ENCODE assay signal across 8 cellular contexts in the genomic region with DNA sequence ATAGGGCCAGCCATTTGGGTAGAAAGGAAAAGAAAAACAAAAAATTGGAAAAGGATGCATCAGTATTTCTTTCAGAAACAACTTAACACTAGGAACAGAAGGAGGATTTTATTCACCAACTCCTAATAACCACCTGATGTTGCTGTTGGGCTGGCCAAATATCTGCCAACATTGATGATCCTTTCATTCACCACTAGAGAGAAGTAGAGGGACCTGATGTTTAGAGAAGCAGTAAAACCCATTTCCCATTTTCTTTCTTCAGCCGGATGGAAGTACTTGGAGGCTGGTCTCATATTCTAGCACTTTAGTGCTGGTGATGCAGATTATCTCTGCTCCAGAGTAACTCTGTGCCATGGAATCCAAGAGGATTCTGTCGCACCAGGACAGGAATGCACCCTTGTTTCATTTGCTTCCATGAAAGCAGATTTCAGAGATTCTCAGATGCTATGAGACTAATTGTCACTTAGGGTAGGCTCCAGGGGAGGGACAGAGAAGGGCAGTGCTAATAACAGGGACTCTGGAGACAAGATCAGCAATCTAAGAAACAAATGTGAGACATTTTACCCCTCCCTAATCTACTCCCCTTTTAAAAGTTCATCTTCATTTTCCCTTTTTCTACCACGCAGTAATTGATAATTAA. TPM values are rescaled to one million over a fixed set of nuclear protein-coding genes. Genes with fewer than 3 reads are reported as not detected.
A peak's percentile ranks its signal among the peaks of the same experiment; 100 is the strongest.
DNase-seq lines count a peak whose midpoint lies in the region; ATAC-seq, FAIRE-seq and TF ChIP-seq lines count a peak whose summit lies in the region.

No MANE protein-coding gene starts in this region.

- FAIRE-seq in HepG2 (lab: Jason Lieb, UNC) = peak; percentile 8

- H3K4me3 ChIP-seq in HepG2 (replicated peaks in 1 of 3; ENCODE audit: insufficient read depth in 1 of 3, low read depth in 2 of 3, low read length in 3 of 3) = no peak overlapping the region; a peak in 1 of 6 replicates
- H3K4me3 ChIP-seq in sigmoid colon = no peak overlapping the region

- no peaks in the 10 kb centered on the region for H3K36me3 ChIP-seq in HepG2 (replicated peaks in 1 of 2; ENCODE audit: control insufficient read depth in 1 of 2, insufficient read depth in 2 of 2, low read length in 2 of 2)
- no peaks in the 10 kb centered on the region for H3K36me3 ChIP-seq in sigmoid colon

- no TSS peak for BruUV-seq in HepG2 (replicated peaks; lab: Mats Ljungman, UMichigan)

- TF ChIP-seq RAD21 in HepG2 (CRISPR knock-in tag; IDR thresholded peaks at IDR 0.05) = peak; percentile 54; the same call in 1 of the 2 replicates

- H3K4me3 Mint-ChIP-seq in HFFc6 = peak overlapping the region; percentile 37

- TF ChIP-seq POLR2A in HepG2 (IDR thresholded peaks at IDR 0.05; ENCODE audit: insufficient read depth in 1 of 2, low read depth in 2 of 2, low read length in 2 of 2) (no peak), sigmoid colon (IDR thresholded peaks at IDR 0.05) (no peak)

- peaks cover 29% of the 10 kb centered on the region for H3K4me1 Mint-ChIP-seq in HFFc6 (ENCODE audit: low read depth)

- DNase-seq in DMS 273 treated with DMSO at 0.1 percent for 48 hours (lab: John Stamatoyannopoulos, UW) = peak; percentile 70
- peak; percentile 73 for DNase-seq in HFFc6
- DNase-seq in NOMO-1 treated with DMSO at 0.1 percent for 48 hours (lab: John Stamatoyannopoulos, UW; ENCODE audit: unreplicated experiment) = peak; percentile 86
- peak; percentile 64 for DNase-seq in astrocyte of the hippocampus (ENCODE audit: low read depth, low spot score)
- peak; percentile 69 for DNase-seq in HepG2 (ENCODE audit: low spot score)
- DNase-seq in sigmoid colon = no peak
- no peak for DNase-seq in T-helper 9 cell

- WGBS in HepG2 (ENCODE audit: low lambda C conversion rate) = 42% methylated on average over 3 of the region's 3 CpGs
- 58 to 65% methylated on average over 3 of the region's 3 CpGs for WGBS in sigmoid colon, 2 donors

- peak overlapping the region; percentile 67 for H2AFZ ChIP-seq in HepG2 (ENCODE audit: low read length)

- no peaks in the 10 kb centered on the region; a peak in 1 of 5 replicates for H3K27me3 ChIP-seq in HepG2 (ENCODE audit: control insufficient read depth in 1 of 2, insufficient read depth in 2 of 2, low read length in 2 of 2)
- no peaks in the 10 kb centered on the region for H3K27me3 ChIP-seq in sigmoid colon

- POLR2A ChIA-PET in HepG2 (lab: Yijun Ruan, JAX) = no interaction called here

- CTCF ChIA-PET in HepG2 (lab: Yijun Ruan, JAX; ENCODE audit: low intra/inter-chr PET ratio, low total read pairs) = interaction anchor here (1.3 kb wide), 1 partner anchor 255 kb away, joined by 3 read pairs; no protein-coding TSS in a partner anchor

- H3K79me2 ChIP-seq in HepG2 (ENCODE audit: insufficient read depth, low read length) = peaks cover 12% of the 10 kb centered on the region

- peak; percentile 73 for TF ChIP-seq CTCF in HFFc6 (IDR thresholded peaks at IDR 0.05)
- peak; percentile 55 for TF ChIP-seq CTCF in HepG2 (CRISPR knock-in tag; IDR thresholded peaks at IDR 0.05)
- no peak for TF ChIP-seq CTCF in sigmoid colon (IDR thresholded peaks at IDR 0.05)

- in situ Hi-C loops in HepG2 (cut with HindIII; ENCODE audit: extremely low pct_ligation_motif_present, low pct_unique_long_range_greater_than_20kb) = loop anchor here (5.0 kb wide), 2 partner anchors 252 to 527 kb away; no protein-coding TSS in a partner anchor

- ATAC-seq in HepG2 = no peak
- ATAC-seq in GM18511 (IDR thresholded peaks at IDR 0.05; ENCODE audit: unreplicated experiment) = no peak

- peak overlapping the region; percentile 97 for H3K4me2 ChIP-seq in HepG2 (ENCODE audit: low read depth, low read length)

- H3K27ac ChIP-seq in HepG2 (ENCODE audit: extremely low read length, insufficient read depth, low read length) (no peak overlapping the region), sigmoid colon (no peak overlapping the region)

- peaks cover 4% of the 10 kb centered on the region for H3K27me3 Mint-ChIP-seq in HFFc6 (ENCODE audit: insufficient read depth)

- no peaks in the 10 kb centered on the region for H3K9me3 ChIP-seq in HepG2 (ENCODE audit: low read length)
- H3K9me3 ChIP-seq in sigmoid colon = no peaks in the 10 kb centered on the region

- peaks cover 11% of the 10 kb centered on the region for H3K36me3 Mint-ChIP-seq in HFFc6 (ENCODE audit: low read depth)

- TF ChIP-seq EP300 in HepG2 (IDR thresholded peaks at IDR 0.05; ENCODE audit: low read depth in 2 of 2, low read length in 2 of 2) (no peak), HepG2 (CRISPR knock-in tag; IDR thresholded peaks at IDR 0.05; ENCODE audit: borderline replicate concordance) (no peak), sigmoid colon (IDR thresholded peaks at IDR 0.05) (no peak)

- peaks cover 9% of the 10 kb centered on the region for H4K20me1 ChIP-seq in HepG2 (ENCODE audit: insufficient read depth, low read length)

- intact Hi-C loops in HepG2 (cut with micrococcal nuclease; ENCODE audit: unreplicated experiment) (loop anchor here (1.0 kb wide), 1 partner anchor 254 kb away; no protein-coding TSS in a partner anchor), sigmoid colon (cut with DNase I) (loop anchor here (5.0 kb wide), 1 partner anchor 527 kb away; no protein-coding TSS in a partner anchor)

- peaks cover 13% of the 10 kb centered on the region for H3K4me1 ChIP-seq in HepG2 (ENCODE audit: insufficient read depth, low read length)
- H3K4me1 ChIP-seq in sigmoid colon = peaks cover 2 to 9% (median 6%) of the 10 kb centered on the region in 4 donors

- H3K9ac ChIP-seq in HepG2 (ENCODE audit: insufficient read depth, low read depth, low read length) = no peak overlapping the region

- peak overlapping the region; percentile 20; the same call in 1 of the 2 replicates for H3K27ac Mint-ChIP-seq in HFFc6

- H3K9me3 Mint-ChIP-seq in HFFc6 = peaks cover 4% of the 10 kb centered on the region; the same call in 1 of the 2 replicates

RNA-seq across cellular contexts. Expression of a gene that starts 3.1 kb away (rescaled TPM):
- total RNA-seq in HFFc6 (2021; fragmentation: NEBNext Ultra II Directional; extraction: Animal tissue kit (Norgen Biotek cat#: 25700)) = under 1 TPM; 0.65 to 0.77 (median 0.73) TPM
- total RNA-seq in HepG2 (2016; rRNA removed; fragmentation: Illumina TruSeq; extraction: Trizol) (0.39 and 0.44 TPM in 2 replicates), sigmoid colon (under 1 TPM; 0.14 to 0.36 (median 0.30) TPM)
- 0.53 and 0.61 TPM in 2 replicates for total RNA-seq in HepG2 (2016; cell fraction: cytosol; rRNA removed; fragmentation: Illumina TruSeq; extraction: Trizol; ENCODE audit: low read depth)
- total RNA-seq in HepG2 (2016; cell fraction: insoluble cytoplasmic fraction; rRNA removed; fragmentation: Illumina TruSeq; extraction: Trizol) = 0.45 and 0.46 TPM in 2 replicates
- total RNA-seq in HepG2 (2016; cell fraction: membrane; rRNA removed; fragmentation: Illumina TruSeq; extraction: Trizol) = 0.68 and 0.76 TPM in 2 replicates
- 0.56 and 0.63 TPM in 2 replicates for total RNA-seq in HepG2 (2016; cell fraction: nucleus; rRNA removed; fragmentation: Illumina TruSeq; extraction: Trizol)
- polyA plus RNA-seq in HepG2 (2011; rRNA removed) (0.08 and 0.12 TPM in 2 replicates), sigmoid colon (under 1 TPM; 0.60 to 0.92 (median 0.76) TPM)
- 0.12 and 0.14 TPM in 2 replicates for polyA plus RNA-seq in HepG2 (2011; cell fraction: cytosol; rRNA removed)
- 0.19 and 0.23 TPM in 2 replicates for polyA plus RNA-seq in HepG2 (2011; cell fraction: nucleus; rRNA removed)
- 0.15 and 0.34 TPM in 2 replicates for polyA plus RNA-seq in HepG2 (2012)
- polyA plus RNA-seq in HepG2 (2016; cell fraction: cytosol; fragmentation: Illumina TruSeq; extraction: Trizol; ENCODE audit: low read depth) = 0.06 and 0.10 TPM in 2 replicates
- polyA plus RNA-seq in HepG2 (2016; cell fraction: insoluble cytoplasmic fraction; fragmentation: Illumina TruSeq; extraction: Trizol; ENCODE audit: low read depth) = 0.38 and 0.51 TPM in 2 replicates
- polyA plus RNA-seq in HepG2 (2016; cell fraction: membrane; fragmentation: Illumina TruSeq; extraction: Trizol; ENCODE audit: low read depth) = 0.28 and 0.29 TPM in 2 replicates
- 0.27 TPM in 2 replicates for polyA plus RNA-seq in HepG2 (2016; cell fraction: nucleus; fragmentation: Illumina TruSeq; extraction: Trizol; ENCODE audit: insufficient read depth, low read depth)
- polyA minus RNA-seq in HepG2 (2011; rRNA and poly(A)+ RNA removed; ENCODE audit: low replicate concordance) = 0.64 and 3.7 TPM in 2 replicates
- 0.20 and 0.35 TPM in 2 replicates for polyA minus RNA-seq in HepG2 (2011; cell fraction: cytosol; rRNA and poly(A)+ RNA removed)
- 0.75 and 1.0 TPM in 2 replicates for polyA minus RNA-seq in HepG2 (2011; cell fraction: nucleus; rRNA and poly(A)+ RNA removed)

RNA-seq across cellular contexts. Expression of a gene that starts 3.1 kb away (rescaled TPM):
- 10 to 100 TPM; 49.3 to 72.7 (median 63.5) TPM for total RNA-seq in HFFc6 (2021; fragmentation: NEBNext Ultra II Directional; extraction: Animal tissue kit (Norgen Biotek cat#: 25700))
- total RNA-seq in HepG2 (2016; rRNA removed; fragmentation: Illumina TruSeq; extraction: Trizol) (53.4 and 61.3 TPM in 2 replicates), sigmoid colon (100 to 1,000 TPM in 2 of 4 donors, 10 to 100 TPM in 2; 80.0 to 180 (median 118) TPM)
- 82.4 and 88.0 TPM in 2 replicates for total RNA-seq in HepG2 (2016; cell fraction: cytosol; rRNA removed; fragmentation: Illumina TruSeq; extraction: Trizol; ENCODE audit: low read depth)
- total RNA-seq in HepG2 (2016; cell fraction: insoluble cytoplasmic fraction; rRNA removed; fragmentation: Illumina TruSeq; extraction: Trizol) = 47.2 and 66.2 TPM in 2 replicates
- total RNA-seq in HepG2 (2016; cell fraction: membrane; rRNA removed; fragmentation: Illumina TruSeq; extraction: Trizol) = 81.1 and 107 TPM in 2 replicates
- 127 and 136 TPM in 2 replicates for total RNA-seq in HepG2 (2016; cell fraction: nucleus; rRNA removed; fragmentation: Illumina TruSeq; extraction: Trizol)
- polyA plus RNA-seq in HepG2 (2011; rRNA removed) (21.4 and 30.3 TPM in 2 replicates), sigmoid colon (10 to 100 TPM; 27.0 to 40.9 (median 31.2) TPM)
- 7.0 and 9.2 TPM in 2 replicates for polyA plus RNA-seq in HepG2 (2011; cell fraction: cytosol; rRNA removed)
- polyA plus RNA-seq in HepG2 (2011; cell fraction: nucleus; rRNA removed) = 16.9 and 17.8 TPM in 2 replicates
- 34.8 and 38.6 TPM in 2 replicates for polyA plus RNA-seq in HepG2 (2012)
- polyA plus RNA-seq in HepG2 (2016; cell fraction: cytosol; fragmentation: Illumina TruSeq; extraction: Trizol; ENCODE audit: low read depth) = 34.1 and 35.2 TPM in 2 replicates
- polyA plus RNA-seq in HepG2 (2016; cell fraction: insoluble cytoplasmic fraction; fragmentation: Illumina TruSeq; extraction: Trizol; ENCODE audit: low read depth) = 41.9 and 43.9 TPM in 2 replicates
- 60.0 and 64.3 TPM in 2 replicates for polyA plus RNA-seq in HepG2 (2016; cell fraction: membrane; fragmentation: Illumina TruSeq; extraction: Trizol; ENCODE audit: low read depth)
- polyA plus RNA-seq in HepG2 (2016; cell fraction: nucleus; fragmentation: Illumina TruSeq; extraction: Trizol; ENCODE audit: insufficient read depth, low read depth) = 62.6 and 63.9 TPM in 2 replicates
- polyA minus RNA-seq in HepG2 (2011; rRNA and poly(A)+ RNA removed; ENCODE audit: low replicate concordance) = 18.6 and 85.7 TPM in 2 replicates
- 43.6 and 59.8 TPM in 2 replicates for polyA minus RNA-seq in HepG2 (2011; cell fraction: cytosol; rRNA and poly(A)+ RNA removed)
- 255 and 302 TPM in 2 replicates for polyA minus RNA-seq in HepG2 (2011; cell fraction: nucleus; rRNA and poly(A)+ RNA removed)

RNA-seq across cellular contexts. Expression of a gene that starts 42.2 kb away (rescaled TPM):
- 10 to 100 TPM; 33.4 to 44.4 (median 35.8) TPM for total RNA-seq in HFFc6 (2021; fragmentation: NEBNext Ultra II Directional; extraction: Animal tissue kit (Norgen Biotek cat#: 25700))
- 23.2 and 28.2 TPM in 2 replicates for total RNA-seq in HepG2 (2016; rRNA removed; fragmentation: Illumina TruSeq; extraction: Trizol)
- 4.1 and 4.4 TPM in 2 replicates for total RNA-seq in HepG2 (2016; cell fraction: cytosol; rRNA removed; fragmentation: Illumina TruSeq; extraction: Trizol; ENCODE audit: low read depth)
- total RNA-seq in HepG2 (2016; cell fraction: insoluble cytoplasmic fraction; rRNA removed; fragmentation: Illumina TruSeq; extraction: Trizol) = 20.5 and 28.2 TPM in 2 replicates
- total RNA-seq in HepG2 (2016; cell fraction: membrane; rRNA removed; fragmentation: Illumina TruSeq; extraction: Trizol) = 9.8 and 11.6 TPM in 2 replicates
- total RNA-seq in HepG2 (2016; cell fraction: nucleus; rRNA removed; fragmentation: Illumina TruSeq; extraction: Trizol) = 31.5 and 36.1 TPM in 2 replicates
- polyA plus RNA-seq in HepG2 (2011; rRNA removed) = 13.2 and 14.9 TPM in 2 replicates
- 5.7 and 10.9 TPM in 2 replicates for polyA plus RNA-seq in HepG2 (2011; cell fraction: cytosol; rRNA removed)
- 9.2 and 13.6 TPM in 2 replicates for polyA plus RNA-seq in HepG2 (2011; cell fraction: nucleus; rRNA removed)
- polyA plus RNA-seq in HepG2 (2012) = 28.9 and 35.5 TPM in 2 replicates
- polyA plus RNA-seq in HepG2 (2016; cell fraction: cytosol; fragmentation: Illumina TruSeq; extraction: Trizol; ENCODE audit: low read depth) = 1.4 and 1.9 TPM in 2 replicates
- polyA plus RNA-seq in HepG2 (2016; cell fraction: insoluble cytoplasmic fraction; fragmentation: Illumina TruSeq; extraction: Trizol; ENCODE audit: low read depth) = 15.9 and 16.5 TPM in 2 replicates
- polyA plus RNA-seq in HepG2 (2016; cell fraction: membrane; fragmentation: Illumina TruSeq; extraction: Trizol; ENCODE audit: low read depth) = 5.1 and 5.7 TPM in 2 replicates
- polyA plus RNA-seq in HepG2 (2016; cell fraction: nucleus; fragmentation: Illumina TruSeq; extraction: Trizol; ENCODE audit: insufficient read depth, low read depth) = 35.9 and 37.6 TPM in 2 replicates
- 8.2 and 36.0 TPM in 2 replicates for polyA minus RNA-seq in HepG2 (2011; rRNA and poly(A)+ RNA removed; ENCODE audit: low replicate concordance)
- polyA minus RNA-seq in HepG2 (2011; cell fraction: cytosol; rRNA and poly(A)+ RNA removed) = 15.2 and 18.0 TPM in 2 replicates
- polyA minus RNA-seq in HepG2 (2011; cell fraction: nucleus; rRNA and poly(A)+ RNA removed) = 45.7 and 51.8 TPM in 2 replicates
- total RNA-seq in sigmoid colon = 10 to 100 TPM; 28.0 to 45.3 (median 37.3) TPM
- 10 to 100 TPM in 2 of 3 donors, 1 to 10 TPM in 1; 6.9 to 18.7 (median 10.8) TPM for polyA plus RNA-seq in sigmoid colon

Comparison
In these comparisons a context has a peak if more than half of its experiments do, and no peak if none do; other contexts are left out.
1. DNase-seq: peak in DMS 273 treated with DMSO at 0.1 percent for 48 hours (single experiment), HFFc6 (single experiment), NOMO-1 treated with DMSO at 0.1 percent for 48 hours (single experiment), astrocyte of the hippocampus (single experiment) and HepG2 (single experiment); none in sigmoid colon (single experiment) and T-helper 9 cell (single experiment).
2. CTCF ChIP-seq: peak in HFFc6 (single experiment) and HepG2 (single experiment); none in sigmoid colon (0 of 4).